Comparison of ENCODE assay signal across 1 cellular context in the genomic region with DNA sequence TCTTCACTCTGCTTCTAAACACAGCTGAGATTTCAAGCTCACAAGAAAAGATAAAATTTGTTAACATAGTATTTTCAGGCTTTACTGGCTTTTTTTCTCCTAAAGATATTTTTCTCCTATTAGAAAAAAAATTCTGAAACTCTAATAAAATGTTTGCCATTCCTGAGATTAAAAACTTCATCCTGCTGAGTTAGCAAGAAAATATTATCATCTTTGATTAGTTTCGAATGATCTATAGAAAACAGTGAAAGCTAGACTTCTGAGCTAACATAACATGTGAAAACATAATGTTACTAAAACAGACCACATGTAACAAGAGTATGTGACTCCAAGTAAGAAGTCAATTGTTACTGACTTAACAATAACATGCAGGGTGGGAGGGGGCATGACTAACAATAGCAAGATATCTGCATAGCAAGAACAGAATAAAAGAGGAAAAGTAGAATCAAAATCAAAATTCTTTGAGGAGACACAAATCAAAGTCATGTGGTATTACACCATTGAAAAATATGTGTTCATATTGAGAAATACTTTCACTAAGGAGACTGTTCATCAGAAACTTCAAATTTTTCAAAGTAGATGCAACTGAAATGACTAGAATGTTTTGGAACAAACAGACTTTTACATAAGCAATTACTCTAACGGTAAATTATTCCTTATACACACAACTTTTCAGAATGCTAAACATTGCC.
TF ChIP-seq lines count a peak whose summit lies in the region.

No MANE protein-coding gene starts in this region.

TF ChIP-seq in GM23338, 12 proteins besides CTCF, POLR2A, EP300 and RAD21 (continued from another document):
- TF ChIP-seq, protein P1, sequence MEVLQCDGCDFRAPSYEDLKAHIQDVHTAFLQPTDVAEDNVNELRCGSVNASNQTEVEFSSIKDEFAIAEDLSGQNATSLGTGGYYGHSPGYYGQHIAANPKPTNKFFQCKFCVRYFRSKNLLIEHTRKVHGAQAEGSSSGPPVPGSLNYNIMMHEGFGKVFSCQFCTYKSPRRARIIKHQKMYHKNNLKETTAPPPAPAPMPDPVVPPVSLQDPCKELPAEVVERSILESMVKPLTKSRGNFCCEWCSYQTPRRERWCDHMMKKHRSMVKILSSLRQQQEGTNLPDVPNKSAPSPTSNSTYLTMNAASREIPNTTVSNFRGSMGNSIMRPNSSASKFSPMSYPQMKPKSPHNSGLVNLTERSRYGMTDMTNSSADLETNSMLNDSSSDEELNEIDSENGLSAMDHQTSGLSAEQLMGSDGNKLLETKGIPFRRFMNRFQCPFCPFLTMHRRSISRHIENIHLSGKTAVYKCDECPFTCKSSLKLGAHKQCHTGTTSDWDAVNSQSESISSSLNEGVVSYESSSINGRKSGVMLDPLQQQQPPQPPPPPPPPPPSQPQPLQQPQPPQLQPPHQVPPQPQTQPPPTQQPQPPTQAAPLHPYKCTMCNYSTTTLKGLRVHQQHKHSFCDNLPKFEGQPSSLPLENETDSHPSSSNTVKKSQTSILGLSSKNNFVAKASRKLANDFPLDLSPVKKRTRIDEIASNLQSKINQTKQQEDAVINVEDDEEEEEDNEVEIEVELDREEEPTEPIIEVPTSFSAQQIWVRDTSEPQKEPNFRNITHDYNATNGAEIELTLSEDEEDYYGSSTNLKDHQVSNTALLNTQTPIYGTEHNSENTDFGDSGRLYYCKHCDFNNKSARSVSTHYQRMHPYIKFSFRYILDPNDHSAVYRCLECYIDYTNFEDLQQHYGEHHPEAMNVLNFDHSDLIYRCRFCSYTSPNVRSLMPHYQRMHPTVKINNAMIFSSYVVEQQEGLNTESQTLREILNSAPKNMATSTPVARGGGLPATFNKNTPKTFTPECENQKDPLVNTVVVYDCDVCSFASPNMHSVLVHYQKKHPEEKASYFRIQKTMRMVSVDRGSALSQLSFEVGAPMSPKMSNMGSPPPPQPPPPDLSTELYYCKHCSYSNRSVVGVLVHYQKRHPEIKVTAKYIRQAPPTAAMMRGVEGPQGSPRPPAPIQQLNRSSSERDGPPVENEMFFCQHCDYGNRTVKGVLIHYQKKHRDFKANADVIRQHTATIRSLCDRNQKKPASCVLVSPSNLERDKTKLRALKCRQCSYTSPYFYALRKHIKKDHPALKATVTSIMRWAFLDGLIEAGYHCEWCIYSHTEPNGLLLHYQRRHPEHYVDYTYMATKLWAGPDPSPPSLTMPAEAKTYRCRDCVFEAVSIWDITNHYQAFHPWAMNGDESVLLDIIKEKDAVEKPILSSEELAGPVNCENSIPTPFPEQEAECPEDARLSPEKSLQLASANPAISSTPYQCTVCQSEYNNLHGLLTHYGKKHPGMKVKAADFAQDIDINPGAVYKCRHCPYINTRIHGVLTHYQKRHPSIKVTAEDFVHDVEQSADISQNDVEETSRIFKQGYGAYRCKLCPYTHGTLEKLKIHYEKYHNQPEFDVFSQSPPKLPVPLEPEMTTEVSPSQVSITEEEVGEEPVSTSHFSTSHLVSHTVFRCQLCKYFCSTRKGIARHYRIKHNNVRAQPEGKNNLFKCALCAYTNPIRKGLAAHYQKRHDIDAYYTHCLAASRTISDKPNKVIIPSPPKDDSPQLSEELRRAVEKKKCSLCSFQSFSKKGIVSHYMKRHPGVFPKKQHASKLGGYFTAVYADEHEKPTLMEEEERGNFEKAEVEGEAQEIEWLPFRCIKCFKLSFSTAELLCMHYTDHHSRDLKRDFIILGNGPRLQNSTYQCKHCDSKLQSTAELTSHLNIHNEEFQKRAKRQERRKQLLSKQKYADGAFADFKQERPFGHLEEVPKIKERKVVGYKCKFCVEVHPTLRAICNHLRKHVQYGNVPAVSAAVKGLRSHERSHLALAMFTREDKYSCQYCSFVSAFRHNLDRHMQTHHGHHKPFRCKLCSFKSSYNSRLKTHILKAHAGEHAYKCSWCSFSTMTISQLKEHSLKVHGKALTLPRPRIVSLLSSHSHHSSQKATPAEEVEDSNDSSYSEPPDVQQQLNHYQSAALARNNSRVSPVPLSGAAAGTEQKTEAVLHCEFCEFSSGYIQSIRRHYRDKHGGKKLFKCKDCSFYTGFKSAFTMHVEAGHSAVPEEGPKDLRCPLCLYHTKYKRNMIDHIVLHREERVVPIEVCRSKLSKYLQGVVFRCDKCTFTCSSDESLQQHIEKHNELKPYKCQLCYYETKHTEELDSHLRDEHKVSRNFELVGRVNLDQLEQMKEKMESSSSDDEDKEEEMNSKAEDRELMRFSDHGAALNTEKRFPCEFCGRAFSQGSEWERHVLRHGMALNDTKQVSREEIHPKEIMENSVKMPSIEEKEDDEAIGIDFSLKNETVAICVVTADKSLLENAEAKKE (CRISPR knock-in tag; IDR thresholded peaks at IDR 0.05): no peak
- TF ChIP-seq NANOG (IDR thresholded peaks at IDR 0.05; ENCODE audit: borderline replicate concordance): no peak
- no peak for TF ChIP-seq JUNB (IDR thresholded peaks at IDR 0.05; ENCODE audit: unreplicated experiment)
- TF ChIP-seq POLR2AphosphoS5 (IDR thresholded peaks at IDR 0.05; ENCODE audit: low read depth): no peak
- no peak for TF ChIP-seq CREB1 (CRISPR knock-in tag; IDR thresholded peaks at IDR 0.05; ENCODE audit: low read depth)
- no peak for TF ChIP-seq STAT1 (IDR thresholded peaks at IDR 0.05; ENCODE audit: unreplicated experiment)
- no peak for TF ChIP-seq ZNF331 (CRISPR knock-in tag; IDR thresholded peaks at IDR 0.05; ENCODE audit: low read depth)
- TF ChIP-seq ZNF114 (CRISPR knock-in tag; IDR thresholded peaks at IDR 0.05): no peak
- TF ChIP-seq, protein P2, sequence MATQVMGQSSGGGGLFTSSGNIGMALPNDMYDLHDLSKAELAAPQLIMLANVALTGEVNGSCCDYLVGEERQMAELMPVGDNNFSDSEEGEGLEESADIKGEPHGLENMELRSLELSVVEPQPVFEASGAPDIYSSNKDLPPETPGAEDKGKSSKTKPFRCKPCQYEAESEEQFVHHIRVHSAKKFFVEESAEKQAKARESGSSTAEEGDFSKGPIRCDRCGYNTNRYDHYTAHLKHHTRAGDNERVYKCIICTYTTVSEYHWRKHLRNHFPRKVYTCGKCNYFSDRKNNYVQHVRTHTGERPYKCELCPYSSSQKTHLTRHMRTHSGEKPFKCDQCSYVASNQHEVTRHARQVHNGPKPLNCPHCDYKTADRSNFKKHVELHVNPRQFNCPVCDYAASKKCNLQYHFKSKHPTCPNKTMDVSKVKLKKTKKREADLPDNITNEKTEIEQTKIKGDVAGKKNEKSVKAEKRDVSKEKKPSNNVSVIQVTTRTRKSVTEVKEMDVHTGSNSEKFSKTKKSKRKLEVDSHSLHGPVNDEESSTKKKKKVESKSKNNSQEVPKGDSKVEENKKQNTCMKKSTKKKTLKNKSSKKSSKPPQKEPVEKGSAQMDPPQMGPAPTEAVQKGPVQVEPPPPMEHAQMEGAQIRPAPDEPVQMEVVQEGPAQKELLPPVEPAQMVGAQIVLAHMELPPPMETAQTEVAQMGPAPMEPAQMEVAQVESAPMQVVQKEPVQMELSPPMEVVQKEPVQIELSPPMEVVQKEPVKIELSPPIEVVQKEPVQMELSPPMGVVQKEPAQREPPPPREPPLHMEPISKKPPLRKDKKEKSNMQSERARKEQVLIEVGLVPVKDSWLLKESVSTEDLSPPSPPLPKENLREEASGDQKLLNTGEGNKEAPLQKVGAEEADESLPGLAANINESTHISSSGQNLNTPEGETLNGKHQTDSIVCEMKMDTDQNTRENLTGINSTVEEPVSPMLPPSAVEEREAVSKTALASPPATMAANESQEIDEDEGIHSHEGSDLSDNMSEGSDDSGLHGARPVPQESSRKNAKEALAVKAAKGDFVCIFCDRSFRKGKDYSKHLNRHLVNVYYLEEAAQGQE (IDR thresholded peaks at IDR 0.05; ENCODE audit: unreplicated experiment): no peak
- no peak for TF ChIP-seq EZH2 (IDR thresholded peaks at IDR 0.05; ENCODE audit: low read depth, unreplicated experiment)
TF ChIP-seq in GM23338: peak in this region for 0.
